1 cellular context compared by ENCODE assay signal in the genomic region with DNA sequence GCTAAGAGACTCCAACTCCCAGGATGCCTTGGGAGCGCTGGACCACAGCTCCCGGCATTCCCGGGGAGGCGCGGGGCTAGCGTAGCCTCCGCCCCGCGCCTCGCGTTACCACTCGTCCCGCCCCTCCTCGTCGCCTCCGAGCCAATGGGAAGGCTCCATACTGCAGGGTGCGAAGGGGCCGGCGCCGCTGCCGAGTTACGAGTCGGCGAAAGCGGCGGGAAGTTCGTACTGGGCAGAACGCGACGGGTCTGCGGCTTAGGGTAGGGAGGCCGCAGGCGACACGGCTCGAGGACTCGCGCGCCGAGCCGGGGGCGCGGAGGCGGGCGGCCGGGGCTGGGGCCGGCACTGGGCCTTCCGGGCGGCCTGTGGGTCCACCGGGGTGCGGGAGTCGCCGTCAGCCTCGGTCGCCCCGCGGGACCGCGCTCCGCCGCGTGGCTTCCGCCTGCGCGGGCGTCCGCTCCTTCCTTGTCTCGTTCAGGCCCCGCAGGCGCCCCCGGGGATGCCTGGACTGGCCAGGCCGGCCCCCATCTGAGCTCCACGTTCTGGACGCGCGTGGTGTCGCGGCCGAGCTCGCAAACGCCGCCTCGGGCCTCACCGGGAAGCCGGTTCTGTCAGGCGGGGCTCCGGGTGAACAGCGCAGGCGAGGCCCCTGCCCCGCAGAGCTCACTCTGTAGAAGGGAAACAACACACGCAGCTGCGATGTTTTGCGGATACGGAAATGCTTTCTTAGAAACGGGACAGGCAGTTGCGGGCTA.
TF ChIP-seq lines count a peak whose summit lies in the region.

Gene VRK1 (plus strand): TSS at position 195 of the 755 bp plus-strand sequence. CDS start 36,090 bp downstream, outside the sequence.

TF ChIP-seq in HepG2, 621 proteins besides CTCF, POLR2A, EP300 and RAD21 (continued from another document):
- TF ChIP-seq, protein P1, sequence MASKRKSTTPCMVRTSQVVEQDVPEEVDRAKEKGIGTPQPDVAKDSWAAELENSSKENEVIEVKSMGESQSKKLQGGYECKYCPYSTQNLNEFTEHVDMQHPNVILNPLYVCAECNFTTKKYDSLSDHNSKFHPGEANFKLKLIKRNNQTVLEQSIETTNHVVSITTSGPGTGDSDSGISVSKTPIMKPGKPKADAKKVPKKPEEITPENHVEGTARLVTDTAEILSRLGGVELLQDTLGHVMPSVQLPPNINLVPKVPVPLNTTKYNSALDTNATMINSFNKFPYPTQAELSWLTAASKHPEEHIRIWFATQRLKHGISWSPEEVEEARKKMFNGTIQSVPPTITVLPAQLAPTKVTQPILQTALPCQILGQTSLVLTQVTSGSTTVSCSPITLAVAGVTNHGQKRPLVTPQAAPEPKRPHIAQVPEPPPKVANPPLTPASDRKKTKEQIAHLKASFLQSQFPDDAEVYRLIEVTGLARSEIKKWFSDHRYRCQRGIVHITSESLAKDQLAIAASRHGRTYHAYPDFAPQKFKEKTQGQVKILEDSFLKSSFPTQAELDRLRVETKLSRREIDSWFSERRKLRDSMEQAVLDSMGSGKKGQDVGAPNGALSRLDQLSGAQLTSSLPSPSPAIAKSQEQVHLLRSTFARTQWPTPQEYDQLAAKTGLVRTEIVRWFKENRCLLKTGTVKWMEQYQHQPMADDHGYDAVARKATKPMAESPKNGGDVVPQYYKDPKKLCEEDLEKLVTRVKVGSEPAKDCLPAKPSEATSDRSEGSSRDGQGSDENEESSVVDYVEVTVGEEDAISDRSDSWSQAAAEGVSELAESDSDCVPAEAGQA (IDR thresholded peaks at IDR 0.05; ENCODE audit: low read depth): 0 out of 2 replicates have a peak, but pooled peaks have one; percentile 47
- TF ChIP-seq, protein P1 (CRISPR knock-in tag; IDR thresholded peaks at IDR 0.05; ENCODE audit: borderline replicate concordance): 0 out of 2 replicates have a peak, but pooled peaks have one; percentile 50
- no peak for TF ChIP-seq ZNF33A (CRISPR knock-in tag; IDR thresholded peaks at IDR 0.05; ENCODE audit: borderline replicate concordance)
- no peak for TF ChIP-seq JARID2 (CRISPR knock-in tag; IDR thresholded peaks at IDR 0.05; ENCODE audit: insufficient replicate concordance)
- TF ChIP-seq, protein P2, sequence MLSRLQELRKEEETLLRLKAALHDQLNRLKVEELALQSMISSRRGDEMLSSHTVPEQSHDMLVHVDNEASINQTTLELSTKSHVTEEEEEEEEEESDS (CRISPR knock-in tag; IDR thresholded peaks at IDR 0.05; ENCODE audit: borderline replicate concordance): no peak
- TF ChIP-seq SP5 (CRISPR knock-in tag; IDR thresholded peaks at IDR 0.05; ENCODE audit: borderline replicate concordance, low read depth): peak; percentile 70
- peak; percentile 86 for TF ChIP-seq KDM2A (CRISPR knock-in tag; IDR thresholded peaks at IDR 0.05; ENCODE audit: borderline replicate concordance, low read depth)
- TF ChIP-seq MLLT10 (CRISPR knock-in tag; IDR thresholded peaks at IDR 0.05): no peak
- TF ChIP-seq MTA3 (CRISPR knock-in tag; IDR thresholded peaks at IDR 0.05): no peak
- peak; percentile 22 for TF ChIP-seq TEAD3 (CRISPR knock-in tag; optimal IDR thresholded peaks at IDR 0.05; ENCODE audit: borderline replicate concordance)
- TF ChIP-seq, protein P3, sequence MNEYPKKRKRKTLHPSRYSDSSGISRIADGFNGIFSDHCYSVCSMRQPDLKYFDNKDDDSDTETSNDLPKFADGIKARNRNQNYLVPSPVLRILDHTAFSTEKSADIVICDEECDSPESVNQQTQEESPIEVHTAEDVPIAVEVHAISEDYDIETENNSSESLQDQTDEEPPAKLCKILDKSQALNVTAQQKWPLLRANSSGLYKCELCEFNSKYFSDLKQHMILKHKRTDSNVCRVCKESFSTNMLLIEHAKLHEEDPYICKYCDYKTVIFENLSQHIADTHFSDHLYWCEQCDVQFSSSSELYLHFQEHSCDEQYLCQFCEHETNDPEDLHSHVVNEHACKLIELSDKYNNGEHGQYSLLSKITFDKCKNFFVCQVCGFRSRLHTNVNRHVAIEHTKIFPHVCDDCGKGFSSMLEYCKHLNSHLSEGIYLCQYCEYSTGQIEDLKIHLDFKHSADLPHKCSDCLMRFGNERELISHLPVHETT (CRISPR knock-in tag; conservative IDR thresholded peaks at IDR 0.05): peak; percentile 60; the same call in 1 of the 2 replicates
- no peak for TF ChIP-seq ZNF317 (CRISPR knock-in tag; IDR thresholded peaks at IDR 0.05)
- 0 out of 2 replicates have a peak, but pooled peaks have one; percentile 23 for TF ChIP-seq PCBP1 (IDR thresholded peaks at IDR 0.05; ENCODE audit: borderline replicate concordance, low read depth, low read length)
- peak; percentile 98 for TF ChIP-seq THAP11 (CRISPR knock-in tag; IDR thresholded peaks at IDR 0.05)
- TF ChIP-seq, protein P4, sequence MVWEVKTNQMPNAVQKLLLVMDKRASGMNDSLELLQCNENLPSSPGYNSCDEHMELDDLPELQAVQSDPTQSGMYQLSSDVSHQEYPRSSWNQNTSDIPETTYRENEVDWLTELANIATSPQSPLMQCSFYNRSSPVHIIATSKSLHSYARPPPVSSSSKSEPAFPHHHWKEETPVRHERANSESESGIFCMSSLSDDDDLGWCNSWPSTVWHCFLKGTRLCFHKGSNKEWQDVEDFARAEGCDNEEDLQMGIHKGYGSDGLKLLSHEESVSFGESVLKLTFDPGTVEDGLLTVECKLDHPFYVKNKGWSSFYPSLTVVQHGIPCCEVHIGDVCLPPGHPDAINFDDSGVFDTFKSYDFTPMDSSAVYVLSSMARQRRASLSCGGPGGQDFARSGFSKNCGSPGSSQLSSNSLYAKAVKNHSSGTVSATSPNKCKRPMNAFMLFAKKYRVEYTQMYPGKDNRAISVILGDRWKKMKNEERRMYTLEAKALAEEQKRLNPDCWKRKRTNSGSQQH (CRISPR knock-in tag; IDR thresholded peaks at IDR 0.05; ENCODE audit: low read depth): peak; percentile 92; the same call in 1 of the 2 replicates
- peak; percentile 62; the same call in 1 of the 2 replicates for TF ChIP-seq DMAP1 (CRISPR knock-in tag; IDR thresholded peaks at IDR 0.05)
- 0 out of 2 replicates have a peak, but pooled peaks have one; percentile 34 for TF ChIP-seq ZNF547 (CRISPR knock-in tag; IDR thresholded peaks at IDR 0.05)
- no peak for TF ChIP-seq RARG (CRISPR knock-in tag; IDR thresholded peaks at IDR 0.05; ENCODE audit: low read depth)
- 0 out of 2 replicates have a peak, but pooled peaks have one; percentile 24 for TF ChIP-seq THRA (CRISPR knock-in tag; IDR thresholded peaks at IDR 0.05; ENCODE audit: borderline replicate concordance)
- no peak for TF ChIP-seq ZBTB20 (CRISPR knock-in tag; IDR thresholded peaks at IDR 0.05; ENCODE audit: borderline replicate concordance, low read depth)
- 0 out of 2 replicates have a peak, but pooled peaks have one; percentile 16 for TF ChIP-seq SRY (CRISPR knock-in tag; IDR thresholded peaks at IDR 0.05)
- TF ChIP-seq ZNF143 (CRISPR knock-in tag; IDR thresholded peaks at IDR 0.05): peak; percentile 95
- peak; percentile 36 for TF ChIP-seq XRCC5 (optimal IDR thresholded peaks at IDR 0.05; ENCODE audit: low read length)
- TF ChIP-seq ZNF687 (CRISPR knock-in tag; IDR thresholded peaks at IDR 0.05): peak; percentile 73
- no peak for TF ChIP-seq ZNF713 (CRISPR knock-in tag; IDR thresholded peaks at IDR 0.05)
